Comparison of ENCODE assay signal across 12 cellular contexts in the genomic region with DNA sequence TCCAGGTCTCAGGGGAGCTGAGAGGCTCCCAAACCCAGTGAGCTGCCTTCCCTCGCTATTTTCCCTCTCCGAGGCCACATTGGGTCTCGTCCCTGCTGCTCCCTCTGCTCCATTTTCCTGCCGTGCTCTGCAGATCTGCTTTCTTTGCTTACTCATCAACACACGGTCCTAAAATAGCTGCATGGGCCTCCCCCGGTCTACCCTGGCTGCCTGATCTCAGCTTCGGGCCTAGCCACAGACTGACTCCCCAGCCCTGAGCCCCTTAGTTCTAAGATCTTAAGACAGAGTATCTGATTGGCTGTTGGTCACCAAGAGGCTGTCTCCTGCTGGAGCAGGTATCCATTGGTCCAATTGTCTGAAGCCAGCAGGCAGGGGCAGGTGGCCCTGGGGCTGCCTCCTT. TPM values are rescaled to one million over a fixed set of nuclear protein-coding genes. Genes with fewer than 3 reads are reported as not detected.
DNase-seq lines count a peak whose midpoint lies in the region; ATAC-seq and TF ChIP-seq lines count a peak whose summit lies in the region.
"Had no signal": no experiment of that assay in that cellular context is flagged by ENCODE, and none has a peak within 500 bp of the region (broad histone marks: within the 10 kb centered on the region; RNA-seq: fewer than 3 reads in every experiment).

No MANE protein-coding gene starts in this region.

- no peaks in the 10 kb centered on the region for H3K4me1 Mint-ChIP-seq in stimulated activated naive B cell treated with anti-CD40 and anti-IgM and Interleukin-4, amounts not matched to agents 10 μg/mL and 1 μg/mL and 100 μg/mL, for 72 hours
- H3K4me1 Mint-ChIP-seq: CD4-positive, alpha-beta memory T cell had no signal

- no peak overlapping the region for H3K27ac Mint-ChIP-seq in stimulated activated naive B cell treated with anti-CD40 and anti-IgM and Interleukin-4, amounts not matched to agents 10 μg/mL and 1 μg/mL and 100 μg/mL, for 72 hours
- H3K27ac Mint-ChIP-seq: CD4-positive, alpha-beta memory T cell had no signal

- intact Hi-C loops in posterior vena cava (cut with DNase I): no loop called here

- H3K9me3 Mint-ChIP-seq in stimulated activated naive B cell treated with anti-CD40 and anti-IgM and Interleukin-4, amounts not matched to agents 10 μg/mL and 1 μg/mL and 100 μg/mL, for 72 hours: peaks cover 0 to 7% of the 10 kb centered on the region in 2 donors

- DNase-seq in GM12865 (ENCODE audit: low read depth) (peak; percentile 51), NCI-H524 treated with DMSO at 0.1 percent for 48 hours (lab: John Stamatoyannopoulos, UW) (peak; percentile 32), fibroblast of mammary gland (ENCODE audit: low read depth) (peak; percentile 24), posterior vena cava (ENCODE audit: low spot score) (peak; percentile 55), Kasumi-1 (lab: John Stamatoyannopoulos, UW) (no peak), foreskin melanocyte (no peak)
- no peak for DNase-seq in stimulated activated naive B cell treated with anti-CD40 and anti-IgM and Interleukin-4, amounts not matched to agents 10 μg/mL and 1 μg/mL and 100 μg/mL, for 72 hours
- DNase-seq: activated naive CD4-positive, alpha-beta T cell treated with Interleukin-2 at 50 U/mL for 16 hours; CD4-positive, alpha-beta memory T cell; esophagus squamous epithelium; retina had no signal

- no peaks in the 10 kb centered on the region for H3K36me3 Mint-ChIP-seq in stimulated activated naive B cell treated with anti-CD40 and anti-IgM and Interleukin-4, amounts not matched to agents 10 μg/mL and 1 μg/mL and 100 μg/mL, for 72 hours
- H3K36me3 Mint-ChIP-seq: CD4-positive, alpha-beta memory T cell had no signal

- H3K4me3 ChIP-seq in GM12865 (ENCODE audit: low read depth, low read length) (no peak overlapping the region), fibroblast of mammary gland (ENCODE audit: control insufficient read depth, low read depth, low read length) (no peak overlapping the region)
- H3K4me3 ChIP-seq: esophagus squamous epithelium had no signal

- H3K4me3 Mint-ChIP-seq in stimulated activated naive B cell treated with anti-CD40 and anti-IgM and Interleukin-4, amounts not matched to agents 10 μg/mL and 1 μg/mL and 100 μg/mL, for 72 hours: no peak overlapping the region
- H3K4me3 Mint-ChIP-seq: CD4-positive, alpha-beta memory T cell had no signal

- ATAC-seq in HG03469 (IDR thresholded peaks at IDR 0.05; ENCODE audit: unreplicated experiment): no peak
- no peak for ATAC-seq in stimulated activated naive B cell treated with anti-CD40 and anti-IgM and Interleukin-4, amounts not matched to agents 10 μg/mL and 1 μg/mL and 100 μg/mL, for 72 hours (replicated peaks)

- H3K27me3 Mint-ChIP-seq in stimulated activated naive B cell treated with anti-CD40 and anti-IgM and Interleukin-4, amounts not matched to agents 10 μg/mL and 1 μg/mL and 100 μg/mL, for 72 hours: peaks cover 25 to 26% of the 10 kb centered on the region in 2 donors

- TF ChIP-seq CTCF in GM12865 (IDR thresholded peaks at IDR 0.05; ENCODE audit: insufficient read depth, low read depth, low read length, missing control alignments) (no peak), fibroblast of mammary gland (conservative IDR thresholded peaks at IDR 0.05; ENCODE audit: control insufficient read depth, insufficient read depth, low read depth, low read length) (no peak)

RNA-seq across cellular contexts. Expression of a gene that starts 53.7 kb away (rescaled TPM):
- total RNA-seq in posterior vena cava: 10 to 100 TPM; 10.6 to 11.4 TPM

Comparison
In these comparisons a context has a peak if more than half of its experiments do, and no peak if none do; other contexts are left out.
1. DNase-seq: peak in GM12865 (single experiment), NCI-H524 treated with DMSO at 0.1 percent for 48 hours (single experiment), fibroblast of mammary gland (single experiment) and posterior vena cava (single experiment); none in Kasumi-1 (0 of 2), foreskin melanocyte (single experiment) and stimulated activated naive B cell treated with anti-CD40 and anti-IgM and Interleukin-4, amounts not matched to agents 10 μg/mL and 1 μg/mL and 100 μg/mL, for 72 hours (single experiment).